19 cellular contexts compared by ENCODE assay signal in genomic region chr12:52519826-52520662, GRCh38. TPM values are rescaled to one million over a fixed set of nuclear protein-coding genes. Genes with fewer than 3 reads are reported as not detected.
DNase-seq lines count a peak whose midpoint lies in the region; ATAC-seq and TF ChIP-seq lines count a peak whose summit lies in the region.
"Had no signal": no experiment of that assay in that cellular context is flagged by ENCODE, and none has a peak within 500 bp of the region (broad histone marks: within the 10 kb centered on the region; RNA-seq: fewer than 3 reads in every experiment).

KRT5 (minus strand) TSS chr12:52520394; CDS start chr12:52520296, 98 bp downstream.

- no peak for TF ChIP-seq EP300 in esophagus muscularis mucosa (IDR thresholded peaks at IDR 0.05)

- H2AFZ ChIP-seq in HCT116 (ENCODE audit: low read depth, low read length, poor library complexity, severe bottlenecking) = peak within 1 kb of the TSS; percentile 96

- peak within 1 kb of the TSS; percentile 49 for H3K9ac ChIP-seq in HCT116 (ENCODE audit: low read length)

- TF ChIP-seq RAD21 in HCT116 (IDR thresholded peaks at IDR 0.05; ENCODE audit: low read depth) = no peak

- TF ChIP-seq CTCF in HCT116 (IDR thresholded peaks at IDR 0.05 in 2 of 3, conservative IDR thresholded peaks at IDR 0.05 in 1 of 3; ENCODE audit: borderline replicate concordance in 1 of 3, insufficient read depth in 1 of 3, low read depth in 2 of 3, low read length in 2 of 3) (no peak), esophagus muscularis mucosa (IDR thresholded peaks at IDR 0.05) (no peak)

- intact Hi-C loops in HCT116 (cut with micrococcal nuclease) = no loop called here
- intact Hi-C loops in esophagus muscularis mucosa (cut with DNase I) = no loop called here
- intact Hi-C loops in posterior vena cava (cut with DNase I) = no loop called here
- intact Hi-C loops in Right ventricle myocardium superior (cut with DNase I) = loop anchor here (10.0 kb wide), 1 partner anchor 155 kb away; the partner anchor contains the start of gene KRT85

- no peak for ATAC-seq in HCT116
- no peak for ATAC-seq in HG03354 (IDR thresholded peaks at IDR 0.05; ENCODE audit: poor library complexity, severe bottlenecking, unreplicated experiment)
- no peak for ATAC-seq in GM18873 (IDR thresholded peaks at IDR 0.05; ENCODE audit: low FRiP score, unreplicated experiment)
- no peak for ATAC-seq in Right ventricle myocardium superior (ENCODE audit: poor library complexity)
- ATAC-seq: activated T-cell treated with anti-CD3 and anti-CD28 coated beads, Interleukin-2, amount 50 U/mL, for 4 hours; gastroesophageal sphincter had no signal

- peak within 1 kb of the TSS; percentile 73 for H3K4me2 ChIP-seq in HCT116 (ENCODE audit: low read length)

- RAD21 ChIA-PET in HCT116 (lab: Charles Lee; ENCODE audit: low non-redundant PET in 1 of 2, low total read pairs in 2 of 2, uncharacterized antibody in 2 of 2, unreplicated experiment in 2 of 2) = no interaction called here

- H3K27me3 ChIP-seq in HCT116 (ENCODE audit: insufficient read depth, low read length) (no peaks in the 10 kb centered on the region), esophagus muscularis mucosa (peaks cover 0 to 6% (median 0%) of the 10 kb centered on the region in 4 donors)
- H3K27me3 ChIP-seq: neutrophil had no signal

- CTCF ChIA-PET in HCT116 (lab: Charles Lee) = interaction anchor here (1.1 to 2.0 kb wide), 3 partner anchors 16 to 350 kb away, joined by 3 to 7 read pairs (median 7); no protein-coding TSS in a partner anchor

- 91% methylated on average over 20 of the region's 29 CpGs for WGBS in esophagus muscularis mucosa

- H3K9me2 ChIP-seq in HCT116 (ENCODE audit: insufficient read depth) = no peaks in the 10 kb centered on the region

- no TSS peak for BruUV-seq in HCT116 (replicated peaks; lab: Mats Ljungman, UMichigan)

- H3K36me3 ChIP-seq in HCT116 (ENCODE audit: control insufficient read depth in 1 of 2, insufficient read depth in 2 of 2, low read length in 2 of 2) (no peaks in the 10 kb centered on the region), esophagus muscularis mucosa (no peaks in the 10 kb centered on the region)
- H3K36me3 ChIP-seq: cardiac muscle cell, gastroesophageal sphincter, HAP-1, neutrophil had no signal

- POLR2A ChIA-PET in HCT116 (lab: Charles Lee) = interaction anchor here (2.1 kb wide), 1 partner anchor 373 kb away, joined by 5 read pairs; no protein-coding TSS in a partner anchor

- H3K9me3 ChIP-seq in HCT116 (ENCODE audit: control insufficient read depth in 1 of 2, insufficient read depth in 1 of 2, low read depth in 1 of 2, low read length in 2 of 2) (no peaks in the 10 kb centered on the region), esophagus muscularis mucosa (no peaks in the 10 kb centered on the region)
- H3K9me3 ChIP-seq: gastroesophageal sphincter, HAP-1, neutrophil had no signal

- TF ChIP-seq POLR2A in HCT116 (IDR thresholded peaks at IDR 0.05; ENCODE audit: borderline replicate concordance, extremely low read depth, insufficient read depth, insufficient read length) (no peak), esophagus muscularis mucosa (IDR thresholded peaks at IDR 0.05; ENCODE audit: low read depth) (no peak)

- DNase-seq in HCT116 (ENCODE audit: low read depth, low spot score) = no peak
- peak; percentile 89 for DNase-seq in SW480 (ENCODE audit: low spot score)
- DNase-seq in esophagus muscularis mucosa (ENCODE audit: extremely low spot score) = peak; percentile 82
- peak; percentile 66 for DNase-seq in posterior vena cava (ENCODE audit: low spot score)
- no peak for DNase-seq in NCI-H1092 (lab: John Stamatoyannopoulos, UW)
- DNase-seq in Right ventricle myocardium superior = no peak
- DNase-seq: activated CD4-positive, alpha-beta T cell treated with anti-CD3 and anti-CD28 coated beads for 1 hour; activated naive CD8-positive, alpha-beta T cell treated with anti-CD3 and anti-CD28 coated beads, Interleukin-2, amount 10 ng/mL, durations not matched to agents 7 days and 5 days; activated T-cell treated with anti-CD3 and anti-CD28 coated beads, Interleukin-2, amount 50 U/mL, for 4 hours; MV-4-11; NCI-H2171; NK-92 treated with Interleukin-12 subunit alpha and Interleukin-12 subunit beta, amount 100 ng/mL, for 24 hours; SIG-M5 had no signal

- H3K4me1 ChIP-seq in HCT116 (ENCODE audit: control insufficient read depth in 1 of 2, insufficient read depth in 2 of 2, low read length in 2 of 2) = peaks cover 34 to 63% of the 10 kb centered on the region in 2 experiments
- H3K4me1 ChIP-seq in esophagus muscularis mucosa = peaks cover 0 to 7% (median 0%) of the 10 kb centered on the region in 4 donors
- H3K4me1 ChIP-seq: gastroesophageal sphincter, HAP-1 had no signal

- no peaks in the 10 kb centered on the region for H4K20me1 ChIP-seq in HCT116 (ENCODE audit: insufficient read depth)

- H3K4me3 ChIP-seq in HCT116 (replicated peaks in 1 of 2; ENCODE audit: low read depth in 1 of 2, low read length in 2 of 2) (peak within 1 kb of the TSS in 1 of 2 experiments; percentile 33; a peak in 2 of 4 replicates), esophagus muscularis mucosa (no peak within 1 kb of the TSS)
- H3K4me3 ChIP-seq: cardiac muscle cell, gastroesophageal sphincter, HAP-1 had no signal

- no peaks in the 10 kb centered on the region for H3K79me2 ChIP-seq in HCT116 (ENCODE audit: insufficient read depth, low read length)

- H3K27ac ChIP-seq in HCT116 (ENCODE audit: low read depth, low read length) = peak within 1 kb of the TSS; percentile 55
- H3K27ac ChIP-seq in esophagus muscularis mucosa (replicated peaks in 1 of 4) = no peak within 1 kb of the TSS
- H3K27ac ChIP-seq: cardiac muscle cell, gastroesophageal sphincter, neutrophil had no signal

TF ChIP-seq in HCT116, 20 proteins besides CTCF, POLR2A, EP300 and RAD21:
- TF ChIP-seq TCF7L2 (IDR thresholded peaks at IDR 0.05; ENCODE audit: borderline replicate concordance, extremely low read depth, insufficient read depth, insufficient read length) (no peak), SRF (IDR thresholded peaks at IDR 0.05; ENCODE audit: low read depth) (no peak), ZNF274 (IDR thresholded peaks at IDR 0.05; ENCODE audit: low read depth, low read length) (no peak), CEBPB (IDR thresholded peaks at IDR 0.05; ENCODE audit: low read depth) (no peak), SP1 (IDR thresholded peaks at IDR 0.05; ENCODE audit: low read depth) (no peak), EZH2 (IDR thresholded peaks at IDR 0.05) (no peak), ZBTB33 (IDR thresholded peaks at IDR 0.05; ENCODE audit: extremely low read depth, insufficient replicate concordance, low read length) (no peak), SIN3A (IDR thresholded peaks at IDR 0.05; ENCODE audit: low read depth) (no peak), YY1 (IDR thresholded peaks at IDR 0.05; ENCODE audit: extremely low read depth, insufficient replicate concordance, low read depth, low read length) (no peak), EGR1 (IDR thresholded peaks at IDR 0.05; ENCODE audit: low read depth) (no peak), JUND (IDR thresholded peaks at IDR 0.05) (no peak), FOSL1 (IDR thresholded peaks at IDR 0.05; ENCODE audit: low read depth) (no peak), CBX3 (IDR thresholded peaks at IDR 0.05; ENCODE audit: low read depth) (no peak), POLR2AphosphoS5 (IDR thresholded peaks at IDR 0.05; ENCODE audit: low read depth, low read length) (no peak), EZH2phosphoT487 (IDR thresholded peaks at IDR 0.05; ENCODE audit: borderline replicate concordance) (no peak)
- TF ChIP-seq, protein P1, sequence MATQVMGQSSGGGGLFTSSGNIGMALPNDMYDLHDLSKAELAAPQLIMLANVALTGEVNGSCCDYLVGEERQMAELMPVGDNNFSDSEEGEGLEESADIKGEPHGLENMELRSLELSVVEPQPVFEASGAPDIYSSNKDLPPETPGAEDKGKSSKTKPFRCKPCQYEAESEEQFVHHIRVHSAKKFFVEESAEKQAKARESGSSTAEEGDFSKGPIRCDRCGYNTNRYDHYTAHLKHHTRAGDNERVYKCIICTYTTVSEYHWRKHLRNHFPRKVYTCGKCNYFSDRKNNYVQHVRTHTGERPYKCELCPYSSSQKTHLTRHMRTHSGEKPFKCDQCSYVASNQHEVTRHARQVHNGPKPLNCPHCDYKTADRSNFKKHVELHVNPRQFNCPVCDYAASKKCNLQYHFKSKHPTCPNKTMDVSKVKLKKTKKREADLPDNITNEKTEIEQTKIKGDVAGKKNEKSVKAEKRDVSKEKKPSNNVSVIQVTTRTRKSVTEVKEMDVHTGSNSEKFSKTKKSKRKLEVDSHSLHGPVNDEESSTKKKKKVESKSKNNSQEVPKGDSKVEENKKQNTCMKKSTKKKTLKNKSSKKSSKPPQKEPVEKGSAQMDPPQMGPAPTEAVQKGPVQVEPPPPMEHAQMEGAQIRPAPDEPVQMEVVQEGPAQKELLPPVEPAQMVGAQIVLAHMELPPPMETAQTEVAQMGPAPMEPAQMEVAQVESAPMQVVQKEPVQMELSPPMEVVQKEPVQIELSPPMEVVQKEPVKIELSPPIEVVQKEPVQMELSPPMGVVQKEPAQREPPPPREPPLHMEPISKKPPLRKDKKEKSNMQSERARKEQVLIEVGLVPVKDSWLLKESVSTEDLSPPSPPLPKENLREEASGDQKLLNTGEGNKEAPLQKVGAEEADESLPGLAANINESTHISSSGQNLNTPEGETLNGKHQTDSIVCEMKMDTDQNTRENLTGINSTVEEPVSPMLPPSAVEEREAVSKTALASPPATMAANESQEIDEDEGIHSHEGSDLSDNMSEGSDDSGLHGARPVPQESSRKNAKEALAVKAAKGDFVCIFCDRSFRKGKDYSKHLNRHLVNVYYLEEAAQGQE (IDR thresholded peaks at IDR 0.05; ENCODE audit: low read depth) = no peak
TF ChIP-seq in HCT116: peak in this region for 0.

RNA-seq across cellular contexts. Expression of gene KRT5, which starts in this region (rescaled TPM):
- total RNA-seq in HCT116 (2021; ENCODE audit: unreplicated experiment) = 0.44 TPM
- 0.25 TPM in 1 of 2 replicates, not detected in the other for polyA plus RNA-seq in HCT116 (2012)
- 1 to 10 TPM in 1 of 4 donors, under 1 TPM in 1, not detected in 2; 0.46 to 1.2 TPM for total RNA-seq in esophagus muscularis mucosa
- total RNA-seq in posterior vena cava = not detected
- not detected for total RNA-seq in Right ventricle myocardium superior
- total RNA-seq: activated naive CD8-positive, alpha-beta T cell treated with anti-CD3 and anti-CD28 coated beads, Interleukin-2, amount 10 ng/mL, durations not matched to agents 7 days and 5 days; activated T-cell treated with anti-CD3 and anti-CD28 coated beads, Interleukin-2, amount 50 U/mL, for 4 hours; cardiac muscle cell had no signal

Comparison
In these comparisons a context has a peak if more than half of its experiments do, and no peak if none do; other contexts are left out.
1. Peak in DNase-seq in posterior vena cava; RNA of the gene not detected or under 1 TPM.
2. DNase-seq: peak in SW480 (single experiment) and esophagus muscularis mucosa (single experiment); none in HCT116 (single experiment), NCI-H1092 (single experiment) and Right ventricle myocardium superior (single experiment).